In genomic region chr7:158655931-158656441, GRCh38 we compare ENCODE assay signal across 8 cellular contexts. TPM values are rescaled to one million over a fixed set of nuclear protein-coding genes. Genes with fewer than 3 reads are reported as not detected.
DNase-seq lines count a peak whose midpoint lies in the region; ATAC-seq lines count a peak whose summit lies in the region.

No MANE protein-coding gene starts in this region.

- H3K4me1 ChIP-seq in right cardiac atrium (ENCODE audit: control insufficient read depth, insufficient read depth, low read length) = no peaks in the 10 kb centered on the region

- H3K27me3 ChIP-seq in right cardiac atrium (ENCODE audit: control insufficient read depth, insufficient read depth) = no peaks in the 10 kb centered on the region

- H3K27ac ChIP-seq in right cardiac atrium (ENCODE audit: low read length) = no peak overlapping the region

- intact Hi-C loops in right cardiac atrium (cut with DNase I) = no loop called here

- peak; percentile 86 for DNase-seq in T-helper 2 cell treated with Interferon-gamma antibody and Interleukin-4, amounts not matched to agents 5 μg/mL and 100 μg/mL, for 36 hours (ENCODE audit: low spot score)
- DNase-seq in stimulated activated CD4-positive, alpha-beta T cell treated with anti-CD3 and anti-CD28 coated beads, Interleukin-1b, Interleukin-23, amount 100 ng/mL, for 48 hours = peak; percentile 85
- DNase-seq in right cardiac atrium (no peak), DMS 273 treated with DMSO at 0.1 percent for 48 hours (lab: John Stamatoyannopoulos, UW) (no peak), G401 (ENCODE audit: low spot score) (no peak), NOMO-1 (lab: John Stamatoyannopoulos, UW; ENCODE audit: unreplicated experiment in 2 of 2) (no peak)

- H3K4me3 Mint-ChIP-seq in T-helper 2 cell treated with Interferon-gamma antibody and Interleukin-4, amounts not matched to agents 5 μg/mL and 100 μg/mL, for 36 hours = peak overlapping the region; percentile 43

- H3K4me3 ChIP-seq in right cardiac atrium (ENCODE audit: low read length) = no peak overlapping the region

- in situ Hi-C loops in G401 (cut with HindIII; ENCODE audit: low sequenced_read_pairs) = no loop called here

- H3K27ac Mint-ChIP-seq in T-helper 2 cell treated with Interferon-gamma antibody and Interleukin-4, amounts not matched to agents 5 μg/mL and 100 μg/mL, for 36 hours = peak overlapping the region; percentile 81

- no peaks in the 10 kb centered on the region for H3K9me3 Mint-ChIP-seq in T-helper 2 cell treated with Interferon-gamma antibody and Interleukin-4, amounts not matched to agents 5 μg/mL and 100 μg/mL, for 36 hours

- H3K27me3 Mint-ChIP-seq in T-helper 2 cell treated with Interferon-gamma antibody and Interleukin-4, amounts not matched to agents 5 μg/mL and 100 μg/mL, for 36 hours (ENCODE audit: low read depth) = no peaks in the 10 kb centered on the region

- ATAC-seq in GM19043 (IDR thresholded peaks at IDR 0.05; ENCODE audit: low read depth, unreplicated experiment) (peak; percentile 95), HG02763 (IDR thresholded peaks at IDR 0.05; ENCODE audit: unreplicated experiment) (peak; percentile 95), right cardiac atrium (no peak)

- 92% methylated on average over 7 of the region's 7 CpGs for WGBS in right cardiac atrium

- peaks cover 58% of the 10 kb centered on the region for H3K36me3 Mint-ChIP-seq in T-helper 2 cell treated with Interferon-gamma antibody and Interleukin-4, amounts not matched to agents 5 μg/mL and 100 μg/mL, for 36 hours (ENCODE audit: low read depth)

- peaks cover 25% of the 10 kb centered on the region for H3K4me1 Mint-ChIP-seq in T-helper 2 cell treated with Interferon-gamma antibody and Interleukin-4, amounts not matched to agents 5 μg/mL and 100 μg/mL, for 36 hours (ENCODE audit: low read depth)

- H3K9me3 ChIP-seq in right cardiac atrium (ENCODE audit: control insufficient read depth, low read length) = no peaks in the 10 kb centered on the region

RNA-seq across cellular contexts. Expression of gene NCAPG2, which starts 48.6 kb away (rescaled TPM):
- total RNA-seq in right cardiac atrium = 1 to 10 TPM; 5.3 to 8.5 (median 6.8) TPM
- 2.3 TPM for polyA plus RNA-seq in right cardiac atrium
- 18.2 and 32.3 TPM in 2 replicates for total RNA-seq in G401 (2014; rRNA removed; shearing (Covaris generic))

Comparison
In these comparisons a context has a peak if more than half of its experiments do, and no peak if none do; other contexts are left out.
1. ATAC-seq: peak in GM19043 (single experiment) and HG02763 (single experiment); none in right cardiac atrium (0 of 2).
2. DNase-seq: peak in T-helper 2 cell treated with Interferon-gamma antibody and Interleukin-4, amounts not matched to agents 5 μg/mL and 100 μg/mL, for 36 hours (single experiment) and stimulated activated CD4-positive, alpha-beta T cell treated with anti-CD3 and anti-CD28 coated beads, Interleukin-1b, Interleukin-23, amount 100 ng/mL, for 48 hours (single experiment); none in right cardiac atrium (0 of 3), DMS 273 treated with DMSO at 0.1 percent for 48 hours (single experiment), G401 (single experiment) and NOMO-1 (0 of 2).